Comparison of ENCODE assay signal across 20 cellular contexts in the genomic region with DNA sequence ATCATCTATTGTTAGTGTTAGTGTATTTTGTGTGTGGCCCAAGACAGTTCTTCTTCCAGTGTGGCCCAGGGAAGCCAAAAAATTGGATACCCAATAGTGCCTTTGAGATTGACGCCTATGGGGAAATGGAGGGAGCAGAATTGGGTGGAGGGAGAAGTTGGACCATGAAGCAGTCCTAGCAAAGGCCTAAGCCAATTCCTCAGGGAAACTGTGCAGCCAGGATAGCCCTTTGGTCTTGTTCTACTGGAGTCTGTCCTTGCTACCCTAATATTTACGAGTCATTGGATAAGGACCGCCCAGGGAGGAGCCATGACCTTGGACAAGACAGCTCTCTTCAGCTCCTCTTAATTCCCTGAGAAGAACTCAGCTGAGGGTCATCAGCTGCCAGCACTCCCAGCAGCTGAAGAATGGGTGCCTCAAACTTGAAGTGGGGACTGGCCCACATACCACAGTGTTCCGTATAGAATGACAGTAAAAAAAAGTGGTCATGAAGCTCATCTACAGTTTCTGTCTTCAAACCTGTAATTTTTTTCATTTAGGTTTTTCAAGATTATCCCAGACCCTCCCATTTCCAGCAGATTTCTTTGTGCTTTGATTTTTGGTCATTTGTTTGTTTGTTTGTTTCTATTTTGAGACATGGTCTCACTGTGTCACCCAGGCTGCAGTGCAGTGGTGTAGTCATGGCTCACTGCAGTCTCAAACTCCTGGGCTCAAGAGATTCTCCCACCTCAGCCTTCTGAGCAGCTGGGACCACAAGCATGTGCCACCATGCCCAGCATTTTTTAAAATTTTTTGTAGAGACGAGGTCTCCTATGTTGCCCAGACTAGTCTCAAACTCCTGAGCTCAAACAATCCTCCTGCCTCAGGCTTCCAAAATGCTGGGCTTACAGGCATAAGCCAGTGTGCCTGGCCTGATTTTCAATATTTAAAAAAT.
"Had no signal": no experiment of that assay in that cellular context is flagged by ENCODE, and none has a peak within 500 bp of the region (broad histone marks: within the 10 kb centered on the region; RNA-seq: fewer than 3 reads in every experiment).

No MANE protein-coding gene starts in this region.

- H3K27me3 Mint-ChIP-seq: naive thymus-derived CD8-positive, alpha-beta T cell; stimulated activated naive B cell treated with anti-CD40 and anti-IgM and Interleukin-4, amounts not matched to agents 10 μg/mL and 1 μg/mL and 100 μg/mL, for 72 hours; stimulated activated naive CD8-positive, alpha-beta T cell treated with anti-CD3 and anti-CD28 coated beads, Interleukin-15, amount 100 ng/mL, for 72 hours had no signal

- H2AFZ ChIP-seq: neural progenitor cell had no signal

- H3K4me3 Mint-ChIP-seq: naive thymus-derived CD8-positive, alpha-beta T cell; neural progenitor cell; stimulated activated naive B cell treated with anti-CD40 and anti-IgM and Interleukin-4, amounts not matched to agents 10 μg/mL and 1 μg/mL and 100 μg/mL, for 72 hours; stimulated activated naive CD8-positive, alpha-beta T cell treated with anti-CD3 and anti-CD28 coated beads, Interleukin-15, amount 100 ng/mL, for 72 hours had no signal

- H3K4me1 Mint-ChIP-seq: neural progenitor cell had no signal

- H3K4me3 ChIP-seq: colonic mucosa, lung, neural progenitor cell, pancreas, psoas muscle, skin epidermis, thoracic aorta, transverse colon had no signal

- H3K4me2 ChIP-seq: neural progenitor cell had no signal

- H3K36me3 ChIP-seq: colonic mucosa, neural progenitor cell, pancreas, thoracic aorta, transverse colon had no signal

- H3K9me3 ChIP-seq: colonic mucosa, psoas muscle, thoracic aorta, transverse colon had no signal

- H3K4me1 ChIP-seq: colonic mucosa, neural progenitor cell, pancreas, psoas muscle, transverse colon had no signal

- H3K9ac ChIP-seq: neural progenitor cell had no signal

- H3K9me3 Mint-ChIP-seq: stimulated activated naive B cell treated with anti-CD40 and anti-IgM and Interleukin-4, amounts not matched to agents 10 μg/mL and 1 μg/mL and 100 μg/mL, for 72 hours had no signal

- ATAC-seq: left ventricle myocardium superior; naive thymus-derived CD8-positive, alpha-beta T cell; pancreas; psoas muscle; sciatic nerve; stimulated activated naive B cell treated with anti-CD40 and anti-IgM and Interleukin-4, amounts not matched to agents 10 μg/mL and 1 μg/mL and 100 μg/mL, for 72 hours; stimulated activated naive CD8-positive, alpha-beta T cell treated with anti-CD3 and anti-CD28 coated beads, Interleukin-15, amount 100 ng/mL, for 72 hours had no signal

- H3K27me3 ChIP-seq: colonic mucosa, neural progenitor cell, pancreas, transverse colon had no signal

- H3K27ac Mint-ChIP-seq: neural progenitor cell; stimulated activated naive B cell treated with anti-CD40 and anti-IgM and Interleukin-4, amounts not matched to agents 10 μg/mL and 1 μg/mL and 100 μg/mL, for 72 hours had no signal

- H3K27ac ChIP-seq: colonic mucosa, neural progenitor cell, pancreas, psoas muscle, skin epidermis, thoracic aorta, transverse colon had no signal

- DNase-seq: caudate nucleus; colonic mucosa; dermis blood vessel endothelial cell; left ventricle myocardium superior; mesendoderm; naive thymus-derived CD8-positive, alpha-beta T cell; nucleus accumbens; pancreas; psoas muscle; retina; stimulated activated CD4-positive, alpha-beta T cell treated with anti-CD3 and anti-CD28 coated beads, Interleukin-2, amount 100 ng/mL, for 24 hours; stimulated activated CD4-positive, alpha-beta T cell treated with anti-CD3 and anti-CD28 coated beads, Interleukin-4, amount 100 ng/mL, for 4 hours; stimulated activated naive B cell treated with anti-CD40 and anti-IgM and Interleukin-4, amounts not matched to agents 10 μg/mL and 1 μg/mL and 100 μg/mL, for 72 hours; stimulated activated naive CD8-positive, alpha-beta T cell treated with anti-CD3 and anti-CD28 coated beads, Interleukin-15, amount 100 ng/mL, for 72 hours; transverse colon had no signal
